In genomic region chr11:83025267-83025704, GRCh38 we compare ENCODE assay signal across 11 cellular contexts. TPM values are rescaled to one million over a fixed set of nuclear protein-coding genes. Genes with fewer than 3 reads are reported as not detected.
DNase-seq lines count a peak whose midpoint lies in the region; ATAC-seq, FAIRE-seq and TF ChIP-seq lines count a peak whose summit lies in the region.
"Had no signal": no experiment of that assay in that cellular context is flagged by ENCODE, and none has a peak within 500 bp of the region (broad histone marks: within the 10 kb centered on the region; RNA-seq: fewer than 3 reads in every experiment).

No MANE protein-coding gene starts in this region.

- no peak for TF ChIP-seq CTCF in bronchial epithelial cell (IDR thresholded peaks at IDR 0.05; ENCODE audit: insufficient read depth, low read length, severe bottlenecking)

- peaks cover 49% of the 10 kb centered on the region for H3K4me1 Mint-ChIP-seq in memory B cell
- peaks cover 37% of the 10 kb centered on the region for H3K4me1 Mint-ChIP-seq in activated T-cell treated with anti-CD3 and anti-CD28 coated beads, Interleukin-2, amount 50 U/mL, for 72 hours (ENCODE audit: low read depth)
- H3K4me1 Mint-ChIP-seq in activated CD4-positive, alpha-beta T cell treated with anti-CD3 and anti-CD28 coated beads, Interleukin-2, amount 10 ng/mL, durations not matched to agents 7 days and 5 days = peaks cover 22% of the 10 kb centered on the region
- H3K4me1 Mint-ChIP-seq in activated naive CD8-positive, alpha-beta T cell treated with anti-CD3 and anti-CD28 coated beads for 36 hours = peaks cover 29% of the 10 kb centered on the region

- no peak overlapping the region for H3K4me3 Mint-ChIP-seq in memory B cell
- peak overlapping the region in 1 of 2 donors; percentile 42 for H3K4me3 Mint-ChIP-seq in activated T-cell treated with anti-CD3 and anti-CD28 coated beads, Interleukin-2, amount 50 U/mL, for 72 hours
- H3K4me3 Mint-ChIP-seq in activated CD4-positive, alpha-beta T cell treated with anti-CD3 and anti-CD28 coated beads, Interleukin-2, amount 10 ng/mL, durations not matched to agents 7 days and 5 days = no peak overlapping the region
- no peak overlapping the region for H3K4me3 Mint-ChIP-seq in activated naive CD8-positive, alpha-beta T cell treated with anti-CD3 and anti-CD28 coated beads for 36 hours

- CTCF ChIA-PET in activated CD4-positive, alpha-beta T cell treated with anti-CD3 and anti-CD28 coated beads, Interleukin-2, amount 10 ng/mL, durations not matched to agents 7 days and 5 days (lab: Charles Lee) = interaction anchor here (0.6 to 1.1 kb wide), 2 partner anchors 15 to 1113 kb away, joined by 3 read pairs; no protein-coding TSS in a partner anchor

- H3K36me3 ChIP-seq in bronchial epithelial cell (ENCODE audit: control insufficient read depth, insufficient read depth, low read length) = no peaks in the 10 kb centered on the region

- no peak for ATAC-seq in memory B cell (ENCODE audit: low read depth)
- ATAC-seq in activated T-cell treated with anti-CD3 and anti-CD28 coated beads, Interleukin-2, amount 50 U/mL, for 72 hours (replicated peaks in 1 of 2) = no peak

- POLR2A ChIA-PET in activated CD4-positive, alpha-beta T cell treated with anti-CD3 and anti-CD28 coated beads, Interleukin-2, amount 10 ng/mL, durations not matched to agents 7 days and 5 days (lab: Charles Lee) = no interaction called here

- peaks cover 8% of the 10 kb centered on the region for H3K36me3 Mint-ChIP-seq in memory B cell
- peaks cover 0 to 1% of the 10 kb centered on the region in 2 donors for H3K36me3 Mint-ChIP-seq in activated T-cell treated with anti-CD3 and anti-CD28 coated beads, Interleukin-2, amount 50 U/mL, for 72 hours (ENCODE audit: insufficient read depth in 2 of 2)
- H3K36me3 Mint-ChIP-seq in activated CD4-positive, alpha-beta T cell treated with anti-CD3 and anti-CD28 coated beads, Interleukin-2, amount 10 ng/mL, durations not matched to agents 7 days and 5 days (ENCODE audit: low read depth) = peaks cover 2% of the 10 kb centered on the region
- H3K36me3 Mint-ChIP-seq in activated naive CD8-positive, alpha-beta T cell treated with anti-CD3 and anti-CD28 coated beads for 36 hours = peaks cover 11% of the 10 kb centered on the region

- no peaks in the 10 kb centered on the region for H3K9me3 Mint-ChIP-seq in memory B cell
- no peaks in the 10 kb centered on the region for H3K9me3 Mint-ChIP-seq in activated T-cell treated with anti-CD3 and anti-CD28 coated beads, Interleukin-2, amount 50 U/mL, for 72 hours
- no peaks in the 10 kb centered on the region for H3K9me3 Mint-ChIP-seq in activated CD4-positive, alpha-beta T cell treated with anti-CD3 and anti-CD28 coated beads, Interleukin-2, amount 10 ng/mL, durations not matched to agents 7 days and 5 days
- no peaks in the 10 kb centered on the region for H3K9me3 Mint-ChIP-seq in activated naive CD8-positive, alpha-beta T cell treated with anti-CD3 and anti-CD28 coated beads for 36 hours

- no peaks in the 10 kb centered on the region for H3K27me3 Mint-ChIP-seq in memory B cell
- no peaks in the 10 kb centered on the region for H3K27me3 Mint-ChIP-seq in activated T-cell treated with anti-CD3 and anti-CD28 coated beads, Interleukin-2, amount 50 U/mL, for 72 hours (ENCODE audit: low read depth)
- H3K27me3 Mint-ChIP-seq in activated CD4-positive, alpha-beta T cell treated with anti-CD3 and anti-CD28 coated beads, Interleukin-2, amount 10 ng/mL, durations not matched to agents 7 days and 5 days = no peaks in the 10 kb centered on the region
- no peaks in the 10 kb centered on the region for H3K27me3 Mint-ChIP-seq in activated naive CD8-positive, alpha-beta T cell treated with anti-CD3 and anti-CD28 coated beads for 36 hours

- H3K27ac Mint-ChIP-seq in memory B cell = peak overlapping the region; percentile 70
- no peak overlapping the region for H3K27ac Mint-ChIP-seq in activated T-cell treated with anti-CD3 and anti-CD28 coated beads, Interleukin-2, amount 50 U/mL, for 72 hours
- H3K27ac Mint-ChIP-seq in activated CD4-positive, alpha-beta T cell treated with anti-CD3 and anti-CD28 coated beads, Interleukin-2, amount 10 ng/mL, durations not matched to agents 7 days and 5 days = no peak overlapping the region
- H3K27ac Mint-ChIP-seq in activated naive CD8-positive, alpha-beta T cell treated with anti-CD3 and anti-CD28 coated beads for 36 hours = no peak overlapping the region

- H3K4me3 ChIP-seq in bronchial epithelial cell (ENCODE audit: low read depth, low read length) = no peak overlapping the region

- no peaks in the 10 kb centered on the region for H3K27me3 ChIP-seq in bronchial epithelial cell (ENCODE audit: control insufficient read depth, insufficient read depth, low read length)

- no peak for FAIRE-seq in bronchial epithelial cell (lab: Jason Lieb, UNC)
- FAIRE-seq: keratinocyte had no signal

- DNase-seq in DMS79 treated with DMSO at 0.1 percent for 48 hours (lab: John Stamatoyannopoulos, UW) = peak; percentile 56
- DNase-seq in NCI-H146 treated with DMSO at 0.1 percent for 48 hours (lab: John Stamatoyannopoulos, UW; ENCODE audit: unreplicated experiment) = peak; percentile 29
- peak; percentile 85 for DNase-seq in bronchial epithelial cell (ENCODE audit: low read depth)
- DNase-seq in memory B cell (ENCODE audit: low spot score in 2 of 2) = no peak
- DNase-seq in activated T-cell treated with anti-CD3 and anti-CD28 coated beads, Interleukin-2, amount 50 U/mL, for 72 hours = no peak
- no peak for DNase-seq in activated CD4-positive, alpha-beta T cell treated with anti-CD3 and anti-CD28 coated beads, Interleukin-2, amount 10 ng/mL, durations not matched to agents 7 days and 5 days
- no peak for DNase-seq in activated naive CD8-positive, alpha-beta T cell treated with anti-CD3 and anti-CD28 coated beads for 36 hours
- no peak for DNase-seq in activated effector memory CD4-positive, alpha-beta T cell treated with anti-CD3 and anti-CD28 coated beads, Interleukin-2, amount 50 U/mL, for 16 hours
- DNase-seq: NCI-H2171; stimulated activated CD4-positive, alpha-beta T cell treated with anti-CD3 and anti-CD28 coated beads, Interleukin-2, amount 100 ng/mL, for 48 hours had no signal

RNA-seq across cellular contexts. Expression of gene RAB30, which starts 46.4 kb away (rescaled TPM):
- 3.2 and 3.7 TPM in 2 replicates for total RNA-seq in bronchial epithelial cell
- 10 to 100 TPM; 15.3 to 19.0 TPM for total RNA-seq in activated T-cell treated with anti-CD3 and anti-CD28 coated beads, Interleukin-2, amount 50 U/mL, for 72 hours
- 10 to 100 TPM in 1 of 2 experiments, 1 to 10 TPM in 1; 8.7 to 10.7 TPM for total RNA-seq in activated CD4-positive, alpha-beta T cell treated with anti-CD3 and anti-CD28 coated beads, Interleukin-2, amount 10 ng/mL, durations not matched to agents 7 days and 5 days
- 10 to 100 TPM; 23.1 to 23.4 TPM for total RNA-seq in activated naive CD8-positive, alpha-beta T cell treated with anti-CD3 and anti-CD28 coated beads for 36 hours

Comparison
In these comparisons a context has a peak if more than half of its experiments do, and no peak if none do; other contexts are left out.
1. DNase-seq: peak in DMS79 treated with DMSO at 0.1 percent for 48 hours (single experiment), NCI-H146 treated with DMSO at 0.1 percent for 48 hours (single experiment) and bronchial epithelial cell (single experiment); none in memory B cell (0 of 2), activated T-cell treated with anti-CD3 and anti-CD28 coated beads, Interleukin-2, amount 50 U/mL, for 72 hours (0 of 2), activated CD4-positive, alpha-beta T cell treated with anti-CD3 and anti-CD28 coated beads, Interleukin-2, amount 10 ng/mL, durations not matched to agents 7 days and 5 days (single experiment), activated naive CD8-positive, alpha-beta T cell treated with anti-CD3 and anti-CD28 coated beads for 36 hours (single experiment) and activated effector memory CD4-positive, alpha-beta T cell treated with anti-CD3 and anti-CD28 coated beads, Interleukin-2, amount 50 U/mL, for 16 hours (single experiment).